Comparison of ENCODE assay signal across 8 cellular contexts in the genomic region with DNA sequence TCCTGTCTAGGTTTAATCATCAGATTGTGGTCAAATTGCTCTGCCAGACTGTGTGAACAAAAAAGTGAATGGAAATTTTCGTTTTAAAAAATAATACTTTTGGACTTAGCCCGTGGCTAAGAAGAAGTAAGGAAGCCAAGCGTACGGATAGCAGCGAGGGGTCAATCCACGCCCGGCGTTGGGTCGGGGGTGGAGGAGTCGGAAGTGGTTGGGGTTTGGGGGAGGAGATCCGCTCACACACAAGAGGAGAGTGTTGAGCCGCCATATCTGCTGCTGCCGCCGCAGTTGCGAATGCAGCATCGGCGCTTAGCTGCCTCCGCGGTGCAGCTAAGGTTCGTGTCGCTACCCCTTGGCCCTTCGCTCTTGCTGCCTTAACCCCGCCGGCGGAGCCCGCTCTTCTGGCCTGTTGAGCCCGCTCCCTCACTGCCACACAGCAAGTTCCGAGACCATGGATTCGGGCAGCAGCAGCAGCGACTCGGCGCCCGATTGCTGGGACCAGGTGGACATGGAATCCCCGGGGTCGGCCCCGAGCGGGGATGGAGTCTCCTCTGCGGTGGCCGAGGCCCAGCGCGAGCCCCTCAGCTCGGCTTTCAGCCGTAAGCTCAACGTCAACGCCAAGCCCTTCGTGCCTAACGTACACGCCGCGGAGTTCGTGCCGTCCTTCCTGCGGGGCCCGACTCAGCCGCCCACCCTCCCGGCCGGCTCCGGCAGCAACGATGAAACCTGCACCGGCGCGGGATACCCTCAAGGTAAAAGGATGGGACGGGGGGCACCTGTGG. TPM values are rescaled to one million over a fixed set of nuclear protein-coding genes. Genes with fewer than 3 reads are reported as not detected.
DNase-seq lines count a peak whose midpoint lies in the region; ATAC-seq and TF ChIP-seq lines count a peak whose summit lies in the region.

A gene (plus strand): TSS at position 264 of the 779 bp plus-strand sequence. CDS start 185 bp downstream, at position 449.

- ATAC-seq in GM18907 (IDR thresholded peaks at IDR 0.05; ENCODE audit: unreplicated experiment), result peak; percentile 91
- peak; percentile 90 for ATAC-seq in HG03159 (IDR thresholded peaks at IDR 0.05; ENCODE audit: unreplicated experiment)
- ATAC-seq in gastroesophageal sphincter, result peak; percentile 85

- no peak for TF ChIP-seq POLR2A in gastroesophageal sphincter (IDR thresholded peaks at IDR 0.05)

- H3K4me2 ChIP-seq in OCI-LY1 (ENCODE audit: low read length), result peak within 1 kb of the TSS; percentile 77

- TF ChIP-seq CTCF in AG09309 (IDR thresholded peaks at IDR 0.05; ENCODE audit: control insufficient read depth, insufficient read depth, low read depth, low read length, missing control alignments) (no peak), OCI-LY1 (IDR thresholded peaks at IDR 0.05; ENCODE audit: low read length) (no peak), gastroesophageal sphincter (IDR thresholded peaks at IDR 0.05) (no peak)

- H4K20me1 ChIP-seq in OCI-LY1 (ENCODE audit: insufficient read depth, low read length), result no peaks in the 10 kb centered on the region

- H3K4me3 ChIP-seq in AG09309 (ENCODE audit: control insufficient read depth, low read depth, low read length) (peak within 1 kb of the TSS; percentile 54), OCI-LY1 (ENCODE audit: low read depth, low read length, poor library complexity, severe bottlenecking) (peak within 1 kb of the TSS; percentile 80), gastroesophageal sphincter (peak within 1 kb of the TSS; percentile 65 to 94)

- H3K27ac ChIP-seq in OCI-LY1 (ENCODE audit: low read depth, low read length, poor library complexity, severe bottlenecking) (peak within 1 kb of the TSS; percentile 65), gastroesophageal sphincter (peak within 1 kb of the TSS; percentile 66 to 82 (median 74))

- WGBS in gastroesophageal sphincter (ENCODE audit: low coverage in 1 of 2), 2 donors, result 0 to 22% methylated on average over 4 to 12 of the region's 63 CpGs

- H2AFZ ChIP-seq in OCI-LY1 (ENCODE audit: low read length), result peak within 1 kb of the TSS; percentile 100

- no peaks in the 10 kb centered on the region for H3K27me3 ChIP-seq in OCI-LY1 (ENCODE audit: insufficient read depth, low read length)
- H3K27me3 ChIP-seq in gastroesophageal sphincter, result no peaks in the 10 kb centered on the region

- peaks cover 19% of the 10 kb centered on the region for H3K36me3 ChIP-seq in OCI-LY1 (ENCODE audit: insufficient read depth, low read length)
- H3K36me3 ChIP-seq in gastroesophageal sphincter, result peaks cover 0 to 2% of the 10 kb centered on the region in 2 donors

- peak within 1 kb of the TSS; percentile 80 for H3K9ac ChIP-seq in OCI-LY1 (ENCODE audit: low read length)

- H3K79me2 ChIP-seq in OCI-LY1 (ENCODE audit: insufficient read depth, low read length), result no peaks in the 10 kb centered on the region

- H3K9me3 ChIP-seq in OCI-LY1 (ENCODE audit: low read length) (no peaks in the 10 kb centered on the region), gastroesophageal sphincter (no peaks in the 10 kb centered on the region)

- TF ChIP-seq EP300 in gastroesophageal sphincter (IDR thresholded peaks at IDR 0.05), result no peak

- peak; percentile 24 for DNase-seq in AG09309 (ENCODE audit: low read depth)
- peak; percentile 37 for DNase-seq in activated effector memory CD4-positive, alpha-beta T cell treated with Interleukin-2 at 50 U/mL for 16 hours
- peak; percentile 17 for DNase-seq in non-pigmented ciliary epithelial cell (ENCODE audit: low read depth)
- peak; percentile 69 for DNase-seq in superior temporal gyrus (ENCODE audit: extremely low spot score)

- no peaks in the 10 kb centered on the region for H3K9me2 ChIP-seq in OCI-LY1 (ENCODE audit: low read depth, low read length)

- peaks cover 17% of the 10 kb centered on the region for H3K4me1 ChIP-seq in OCI-LY1 (ENCODE audit: insufficient read depth, low read length, severe bottlenecking)
- peaks cover 0 to 4% (median 0%) of the 10 kb centered on the region in 3 donors for H3K4me1 ChIP-seq in gastroesophageal sphincter

- H3F3A ChIP-seq in OCI-LY1 (ENCODE audit: insufficient read depth, low read length), result no peaks in the 10 kb centered on the region

RNA-seq across cellular contexts. Expression of the gene that starts here (rescaled TPM):
- total RNA-seq in gastroesophageal sphincter, result 1 to 10 TPM; 4.8 to 7.1 (median 6.6) TPM

Comparison
In these comparisons a context has a peak if more than half of its experiments do, and no peak if none do; other contexts are left out.
1. Peak in every context shown above with its lines: DNase-seq, ATAC-seq, H3K4me3 ChIP-seq and H3K27ac ChIP-seq.
2. DNase-seq: peak in every context shown above with its lines; median percentile 69 in superior temporal gyrus; 37 in activated effector memory CD4-positive, alpha-beta T cell treated with Interleukin-2 at 50 U/mL for 16 hours; 24 in AG09309; 17 in non-pigmented ciliary epithelial cell.